ENCODE assay signal across 28 cellular contexts in the genomic region with DNA sequence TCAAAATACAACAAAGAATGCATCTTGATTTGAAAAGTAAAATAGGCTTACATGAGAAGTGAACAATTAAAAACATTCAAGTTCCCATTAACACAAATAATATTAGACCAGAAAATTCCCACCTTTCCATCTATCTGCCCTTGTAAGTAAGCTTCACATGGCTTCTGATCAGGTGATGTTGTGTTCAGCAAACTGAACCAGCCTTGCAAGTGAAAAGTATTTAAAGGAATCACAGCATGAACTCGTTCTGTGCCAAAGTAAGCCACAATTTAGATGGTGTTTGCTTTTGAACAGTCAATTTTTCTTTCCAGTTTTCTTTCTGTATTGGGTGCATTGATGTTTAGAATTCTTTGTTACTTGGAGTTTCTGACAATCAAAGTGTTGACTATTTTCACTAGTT.
"Had no signal": no experiment of that assay in that cellular context is flagged by ENCODE, and none has a peak within 500 bp of the region (broad histone marks: within the 10 kb centered on the region; RNA-seq: fewer than 3 reads in every experiment).

No MANE protein-coding gene starts in this region.

- ATAC-seq: activated CD8-positive, alpha-beta T cell treated with anti-CD3 and anti-CD28 coated beads for 36 hours; activated T-cell treated with anti-CD3 and anti-CD28 coated beads, Interleukin-2, amount 50 U/mL, for 72 hours; body of pancreas; Right ventricle myocardium inferior; T-cell had no signal

- H3K4me3 ChIP-seq: body of pancreas, cardiac muscle cell, colonic mucosa, SK-N-MC had no signal

- H3K4me1 ChIP-seq: body of pancreas, colonic mucosa had no signal

- H3K27ac ChIP-seq: body of pancreas, cardiac muscle cell, colonic mucosa, SK-N-MC, VCaP had no signal

- H3K36me3 ChIP-seq: cardiac muscle cell, colonic mucosa had no signal

- H3K27me3 ChIP-seq: body of pancreas, cardiac muscle cell, colonic mucosa had no signal

- DNase-seq: activated CD4-positive, alpha-beta T cell treated with anti-CD3 and anti-CD28 coated beads, Interleukin-2, amount 50 U/mL, for 1 hour; activated CD4-positive, CD25-positive, alpha-beta regulatory T cell; activated CD8-positive, alpha-beta memory T cell treated with anti-CD3 and anti-CD28 coated beads, Interleukin-2, amount 50 U/mL, for 4 hours; activated CD8-positive, alpha-beta T cell treated with anti-CD3 and anti-CD28 coated beads for 36 hours; activated gamma-delta T cell treated with Interleukin-2 at 50 U/mL for 16 hours; activated naive CD4-positive, alpha-beta T cell treated with anti-CD3 and anti-CD28 coated beads, Interleukin-2, amount 10 ng/mL, durations not matched to agents 7 days and 5 days; activated naive CD8-positive, alpha-beta T cell treated with anti-CD3 and anti-CD28 coated beads for 36 hours; activated T-cell treated with anti-CD3 and anti-CD28 coated beads, Interleukin-2, amount 50 U/mL, for 72 hours; body of pancreas; cerebellar nuclear complex; colonic mucosa; Kasumi-1; KBM-7; NCI-H1048; NCI-H146; NCI-H187 treated with DMSO at 0.1 percent for 48 hours; NCI-H2107; NCI-H446; NCI-H524; NCI-H748 treated with DMSO at 0.1 percent for 48 hours; RPMI8226; T-cell; T-helper 2 cell; T1000 had no signal

- H3K9me3 ChIP-seq: body of pancreas, colonic mucosa had no signal
